9 cellular contexts compared by ENCODE assay signal in genomic region chr2:75466708-75467311, GRCh38.
DNase-seq lines count a peak whose midpoint lies in the region; ATAC-seq, FAIRE-seq and TF ChIP-seq lines count a peak whose summit lies in the region.
"Had no signal": no experiment of that assay in that cellular context is flagged by ENCODE, and none has a peak within 500 bp of the region (broad histone marks: within the 10 kb centered on the region; RNA-seq: fewer than 3 reads in every experiment).

No MANE protein-coding gene starts in this region.

- ATAC-seq in natural killer cell treated with Interleukin-12 subunit alpha and Interleukin-12 subunit beta and Interleukin-15 and Interleukin-18, amount 100 ng/mL, for 72 hours, result no peak

- no peaks in the 10 kb centered on the region for H3K4me1 ChIP-seq in keratinocyte (ENCODE audit: control insufficient read depth, extremely low read depth, insufficient read depth, low read length)

- POLR2A ChIA-PET in activated CD4-positive, alpha-beta memory T cell treated with anti-CD3 and anti-CD28 coated beads for 36 hours (lab: Charles Lee), result no interaction called here
- POLR2A ChIA-PET in activated CD4-positive, alpha-beta memory T cell treated with anti-CD3 and anti-CD28 coated beads, Interleukin-2, amount 10 ng/mL, durations not matched to agents 7 days and 5 days (lab: Charles Lee), result no interaction called here

- DNase-seq in activated CD4-positive, alpha-beta memory T cell treated with anti-CD3 and anti-CD28 coated beads for 36 hours, result peak; percentile 13
- no peak for DNase-seq in activated CD4-positive, alpha-beta memory T cell treated with anti-CD3 and anti-CD28 coated beads, Interleukin-2, amount 10 ng/mL, durations not matched to agents 7 days and 5 days
- peak; percentile 56 for DNase-seq in HT1080 (ENCODE audit: low read depth)
- no peak for DNase-seq in keratinocyte (ENCODE audit: low read depth, low spot score)
- no peak for DNase-seq in globus pallidus (ENCODE audit: low spot score)
- DNase-seq in T1000 (lab: John Stamatoyannopoulos, UW), result no peak
- DNase-seq in natural killer cell treated with Interleukin-12 subunit alpha and Interleukin-12 subunit beta and Interleukin-15 and Interleukin-18, amount 100 ng/mL, for 72 hours (ENCODE audit: low spot score), result no peak
- DNase-seq: activated naive CD8-positive, alpha-beta T cell treated with anti-CD3 and anti-CD28 coated beads, Interleukin-2, amount 10 ng/mL, durations not matched to agents 7 days and 5 days had no signal

- peaks cover 13% of the 10 kb centered on the region for H3K27me3 Mint-ChIP-seq in activated CD4-positive, alpha-beta memory T cell treated with anti-CD3 and anti-CD28 coated beads for 36 hours
- H3K27me3 Mint-ChIP-seq in activated CD4-positive, alpha-beta memory T cell treated with anti-CD3 and anti-CD28 coated beads, Interleukin-2, amount 10 ng/mL, durations not matched to agents 7 days and 5 days, result peaks cover 14% of the 10 kb centered on the region
- H3K27me3 Mint-ChIP-seq in natural killer cell treated with Interleukin-12 subunit alpha and Interleukin-12 subunit beta and Interleukin-15 and Interleukin-18, amount 100 ng/mL, for 72 hours, result peaks cover 10 to 41% of the 10 kb centered on the region in 2 donors

- no peak for FAIRE-seq in keratinocyte (lab: Jason Lieb, UNC)

- no peak overlapping the region for H3K27ac Mint-ChIP-seq in activated CD4-positive, alpha-beta memory T cell treated with anti-CD3 and anti-CD28 coated beads for 36 hours
- H3K27ac Mint-ChIP-seq in activated CD4-positive, alpha-beta memory T cell treated with anti-CD3 and anti-CD28 coated beads, Interleukin-2, amount 10 ng/mL, durations not matched to agents 7 days and 5 days, result no peak overlapping the region
- H3K27ac Mint-ChIP-seq in natural killer cell treated with Interleukin-12 subunit alpha and Interleukin-12 subunit beta and Interleukin-15 and Interleukin-18, amount 100 ng/mL, for 72 hours, result no peak overlapping the region
- H3K27ac Mint-ChIP-seq: activated naive CD8-positive, alpha-beta T cell treated with anti-CD3 and anti-CD28 coated beads, Interleukin-2, amount 10 ng/mL, durations not matched to agents 7 days and 5 days had no signal

- H3K9me2 ChIP-seq in SU-DHL-6 (replicated peaks; ENCODE audit: insufficient read depth, low read length), result no peaks in the 10 kb centered on the region

- peak; percentile 47 for TF ChIP-seq CTCF in SU-DHL-6 (IDR thresholded peaks at IDR 0.05; ENCODE audit: insufficient read depth, low read length, poor library complexity, severe bottlenecking)
- TF ChIP-seq CTCF in keratinocyte (optimal IDR thresholded peaks at IDR 0.05 in 1 of 3, IDR thresholded peaks at IDR 0.05 in 1 of 3, conservative IDR thresholded peaks at IDR 0.05 in 1 of 3; ENCODE audit: extremely low read depth in 1 of 3, insufficient read depth in 2 of 3, low read length in 3 of 3), result peak; percentile 62 to 74 (median 65)

- no peaks in the 10 kb centered on the region for H3K4me1 Mint-ChIP-seq in activated CD4-positive, alpha-beta memory T cell treated with anti-CD3 and anti-CD28 coated beads for 36 hours (ENCODE audit: low read depth)
- H3K4me1 Mint-ChIP-seq in activated CD4-positive, alpha-beta memory T cell treated with anti-CD3 and anti-CD28 coated beads, Interleukin-2, amount 10 ng/mL, durations not matched to agents 7 days and 5 days, result no peaks in the 10 kb centered on the region
- no peaks in the 10 kb centered on the region for H3K4me1 Mint-ChIP-seq in natural killer cell treated with Interleukin-12 subunit alpha and Interleukin-12 subunit beta and Interleukin-15 and Interleukin-18, amount 100 ng/mL, for 72 hours (ENCODE audit: low read depth in 2 of 2)
- H3K4me1 Mint-ChIP-seq: activated naive CD8-positive, alpha-beta T cell treated with anti-CD3 and anti-CD28 coated beads, Interleukin-2, amount 10 ng/mL, durations not matched to agents 7 days and 5 days had no signal

- H3K79me2 ChIP-seq in SU-DHL-6 (ENCODE audit: insufficient read depth, low read length), result no peaks in the 10 kb centered on the region
- no peaks in the 10 kb centered on the region for H3K79me2 ChIP-seq in keratinocyte (ENCODE audit: control insufficient read depth, insufficient read depth, low read length)

- H3K36me3 Mint-ChIP-seq in activated CD4-positive, alpha-beta memory T cell treated with anti-CD3 and anti-CD28 coated beads for 36 hours, result no peaks in the 10 kb centered on the region
- H3K36me3 Mint-ChIP-seq in activated CD4-positive, alpha-beta memory T cell treated with anti-CD3 and anti-CD28 coated beads, Interleukin-2, amount 10 ng/mL, durations not matched to agents 7 days and 5 days (ENCODE audit: low read depth), result no peaks in the 10 kb centered on the region
- H3K36me3 Mint-ChIP-seq in natural killer cell treated with Interleukin-12 subunit alpha and Interleukin-12 subunit beta and Interleukin-15 and Interleukin-18, amount 100 ng/mL, for 72 hours, result no peaks in the 10 kb centered on the region
- H3K36me3 Mint-ChIP-seq: activated naive CD8-positive, alpha-beta T cell treated with anti-CD3 and anti-CD28 coated beads, Interleukin-2, amount 10 ng/mL, durations not matched to agents 7 days and 5 days had no signal

- no peak overlapping the region for H3K4me3 Mint-ChIP-seq in activated CD4-positive, alpha-beta memory T cell treated with anti-CD3 and anti-CD28 coated beads for 36 hours
- H3K4me3 Mint-ChIP-seq in activated CD4-positive, alpha-beta memory T cell treated with anti-CD3 and anti-CD28 coated beads, Interleukin-2, amount 10 ng/mL, durations not matched to agents 7 days and 5 days, result no peak overlapping the region
- no peak overlapping the region for H3K4me3 Mint-ChIP-seq in natural killer cell treated with Interleukin-12 subunit alpha and Interleukin-12 subunit beta and Interleukin-15 and Interleukin-18, amount 100 ng/mL, for 72 hours
- H3K4me3 Mint-ChIP-seq: activated naive CD8-positive, alpha-beta T cell treated with anti-CD3 and anti-CD28 coated beads, Interleukin-2, amount 10 ng/mL, durations not matched to agents 7 days and 5 days had no signal

- H2AFZ ChIP-seq in SU-DHL-6 (ENCODE audit: low read depth, low read length, severe bottlenecking), result no peak overlapping the region
- H2AFZ ChIP-seq in keratinocyte (ENCODE audit: control insufficient read depth, low read length), result no peak overlapping the region

- H3F3A ChIP-seq in SU-DHL-6 (ENCODE audit: insufficient read depth), result no peaks in the 10 kb centered on the region

- no peaks in the 10 kb centered on the region for H3K9me1 ChIP-seq in keratinocyte (ENCODE audit: control insufficient read depth, extremely low read depth, insufficient read depth, low read length)

- H4K20me1 ChIP-seq in SU-DHL-6 (ENCODE audit: low read depth, low read length), result no peaks in the 10 kb centered on the region
- no peaks in the 10 kb centered on the region for H4K20me1 ChIP-seq in keratinocyte (ENCODE audit: control insufficient read depth, extremely low read depth, insufficient read depth, low read length)

- H3K9ac ChIP-seq in SU-DHL-6 (ENCODE audit: low read length) (no peak overlapping the region), keratinocyte (ENCODE audit: control insufficient read depth, extremely low read depth, insufficient read depth, low read length) (no peak overlapping the region)

- CTCF ChIA-PET in activated CD4-positive, alpha-beta memory T cell treated with anti-CD3 and anti-CD28 coated beads for 36 hours (lab: Charles Lee), result interaction anchor here (0.7 to 5.5 kb wide), 3 partner anchors 32 to 143 kb away, joined by 3 to 34 read pairs (median 4); no protein-coding TSS in a partner anchor
- CTCF ChIA-PET in activated CD4-positive, alpha-beta memory T cell treated with anti-CD3 and anti-CD28 coated beads, Interleukin-2, amount 10 ng/mL, durations not matched to agents 7 days and 5 days (lab: Charles Lee), result interaction anchor here (1.0 to 1.2 kb wide), 3 partner anchors 141 to 143 kb away, joined by 3 read pairs; no protein-coding TSS in a partner anchor

- 0 out of 2 replicates have a peak, but pooled peaks cover 2% of the 10 kb centered on the region for H3K27me3 ChIP-seq in SU-DHL-6 (ENCODE audit: low read length)
- peaks cover 5% of the 10 kb centered on the region for H3K27me3 ChIP-seq in keratinocyte (ENCODE audit: control insufficient read depth, extremely low read depth, insufficient read depth, low read length)

- H3K4me3 ChIP-seq in SU-DHL-6 (ENCODE audit: insufficient read depth, low read length, poor library complexity, severe bottlenecking) (no peak overlapping the region), keratinocyte (ENCODE audit: control insufficient read depth in 2 of 3, extremely low read depth in 1 of 3, insufficient read depth in 2 of 3, low read depth in 1 of 3, low read length in 3 of 3) (no peak overlapping the region)

- dilution Hi-C loops in keratinocyte (cut with MboI; ENCODE audit: extremely low pct_ligation_motif_present, low sequenced_read_pairs), result no loop called here

- H3K9me3 Mint-ChIP-seq in activated CD4-positive, alpha-beta memory T cell treated with anti-CD3 and anti-CD28 coated beads for 36 hours, result no peaks in the 10 kb centered on the region
- H3K9me3 Mint-ChIP-seq in activated CD4-positive, alpha-beta memory T cell treated with anti-CD3 and anti-CD28 coated beads, Interleukin-2, amount 10 ng/mL, durations not matched to agents 7 days and 5 days, result no peaks in the 10 kb centered on the region
- no peaks in the 10 kb centered on the region for H3K9me3 Mint-ChIP-seq in natural killer cell treated with Interleukin-12 subunit alpha and Interleukin-12 subunit beta and Interleukin-15 and Interleukin-18, amount 100 ng/mL, for 72 hours
- H3K9me3 Mint-ChIP-seq: activated naive CD8-positive, alpha-beta T cell treated with anti-CD3 and anti-CD28 coated beads, Interleukin-2, amount 10 ng/mL, durations not matched to agents 7 days and 5 days had no signal

- H3K4me2 ChIP-seq in SU-DHL-6 (ENCODE audit: low read depth, low read length, poor library complexity, severe bottlenecking) (no peak overlapping the region), keratinocyte (ENCODE audit: control insufficient read depth, extremely low read depth, insufficient read depth, low read depth, low read length) (no peak overlapping the region)

- H3K27ac ChIP-seq in SU-DHL-6 (ENCODE audit: low read depth, low read length) (no peak overlapping the region), keratinocyte (ENCODE audit: control insufficient read depth, insufficient read depth, low read length) (no peak overlapping the region)

- H3K36me3 ChIP-seq in SU-DHL-6 (ENCODE audit: low read length) (no peaks in the 10 kb centered on the region), keratinocyte (ENCODE audit: control insufficient read depth in 2 of 2, extremely low read depth in 1 of 2, insufficient read depth in 2 of 2, low read length in 2 of 2) (no peaks in the 10 kb centered on the region)

- no peaks in the 10 kb centered on the region for H3K9me3 ChIP-seq in SU-DHL-6 (ENCODE audit: insufficient read depth, low read length)
- H3K9me3 ChIP-seq in keratinocyte (ENCODE audit: control insufficient read depth, low read depth, low read length), result no peaks in the 10 kb centered on the region

- intact Hi-C loops in activated CD4-positive, alpha-beta memory T cell treated with anti-CD3 and anti-CD28 coated beads for 36 hours (cut with micrococcal nuclease), result no loop called here

Comparison
In these comparisons a context has a peak if more than half of its experiments do, and no peak if none do; other contexts are left out.
1. DNase-seq: peak in activated CD4-positive, alpha-beta memory T cell treated with anti-CD3 and anti-CD28 coated beads for 36 hours (single experiment) and HT1080 (single experiment); none in activated CD4-positive, alpha-beta memory T cell treated with anti-CD3 and anti-CD28 coated beads, Interleukin-2, amount 10 ng/mL, durations not matched to agents 7 days and 5 days (single experiment), keratinocyte (single experiment), globus pallidus (single experiment), T1000 (single experiment) and natural killer cell treated with Interleukin-12 subunit alpha and Interleukin-12 subunit beta and Interleukin-15 and Interleukin-18, amount 100 ng/mL, for 72 hours (single experiment).